14 cellular contexts compared by ENCODE assay signal in the genomic region with DNA sequence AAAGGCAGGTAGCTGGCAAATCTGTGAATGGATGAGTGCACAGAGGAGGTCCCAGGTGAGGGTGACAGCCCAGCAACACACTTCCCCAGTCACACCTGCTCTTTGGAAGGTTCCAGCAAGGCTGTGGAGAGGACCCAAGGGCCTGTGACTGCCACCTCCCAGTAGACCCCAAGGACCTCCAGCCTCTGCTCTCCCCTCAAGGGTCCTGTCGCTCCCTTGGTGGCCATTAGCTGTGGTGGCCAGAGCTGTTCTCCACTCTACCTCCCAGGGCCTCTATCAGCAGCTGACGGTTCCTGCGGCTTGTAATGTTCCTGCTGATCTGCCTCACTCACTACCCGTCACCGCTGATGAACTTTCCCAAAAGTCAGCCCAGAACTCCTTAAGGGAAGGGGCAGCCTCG.
DNase-seq lines count a peak whose midpoint lies in the region; TF ChIP-seq lines count a peak whose summit lies in the region.
"Had no signal": no experiment of that assay in that cellular context is flagged by ENCODE, and none has a peak within 500 bp of the region (broad histone marks: within the 10 kb centered on the region; RNA-seq: fewer than 3 reads in every experiment).

No MANE protein-coding gene starts in this region.

- intact Hi-C loops in CD4-positive, alpha-beta memory T cell (cut with micrococcal nuclease) = no loop called here
- intact Hi-C loops in MCF 10A (cut with micrococcal nuclease) = loop anchor here (10.0 kb wide), 1 partner anchor 448 kb away; no protein-coding TSS in a partner anchor

- no peaks in the 10 kb centered on the region for H3K9me3 Mint-ChIP-seq in CD4-positive, alpha-beta memory T cell
- H3K9me3 Mint-ChIP-seq in IgD-negative memory B cell (no peaks in the 10 kb centered on the region), MCF 10A (ENCODE audit: unreplicated experiment) (no peaks in the 10 kb centered on the region)
- no peaks in the 10 kb centered on the region for H3K9me3 Mint-ChIP-seq in activated naive CD4-positive, alpha-beta T cell treated with anti-CD3 and anti-CD28 coated beads, Interleukin-2, amount 10 ng/mL, durations not matched to agents 7 days and 5 days
- H3K9me3 Mint-ChIP-seq: nephron had no signal

- peaks cover 0 to 5% of the 10 kb centered on the region in 2 donors for H3K36me3 Mint-ChIP-seq in CD4-positive, alpha-beta memory T cell
- H3K36me3 Mint-ChIP-seq in IgD-negative memory B cell (no peaks in the 10 kb centered on the region), MCF 10A (ENCODE audit: insufficient read depth, unreplicated experiment) (peaks cover 5% of the 10 kb centered on the region)
- H3K36me3 Mint-ChIP-seq in activated naive CD4-positive, alpha-beta T cell treated with anti-CD3 and anti-CD28 coated beads, Interleukin-2, amount 10 ng/mL, durations not matched to agents 7 days and 5 days = no peaks in the 10 kb centered on the region

- H3K27ac ChIP-seq in CD4-positive, alpha-beta memory T cell (ENCODE audit: low read depth, low read length) = no peak overlapping the region
- peak overlapping the region in 12 of 21 experiments; percentile 0 to 98 (median 59) for H3K27ac ChIP-seq in skin epidermis
- H3K27ac ChIP-seq: PC-9, WERI-Rb-1 had no signal

- CTCF ChIA-PET in CD4-positive, alpha-beta memory T cell (lab: Charles Lee; ENCODE audit: partially characterized antibody) = no interaction called here
- CTCF ChIA-PET in MCF 10A (lab: Yijun Ruan, JAX) = interaction anchor here (0.6 to 3.8 kb wide), 5 partner anchors 8 to 216 kb away, joined by 3 to 21 read pairs (median 3); a partner anchor contains a TSS
- CTCF ChIA-PET in activated naive CD4-positive, alpha-beta T cell treated with anti-CD3 and anti-CD28 coated beads, Interleukin-2, amount 10 ng/mL, durations not matched to agents 7 days and 5 days (lab: Charles Lee) = interaction anchor here (1.0 kb wide), 2 partner anchors 216 to 551 kb away, joined by 3 read pairs; no protein-coding TSS in a partner anchor

- H3K4me3 ChIP-seq in CD4-positive, alpha-beta memory T cell (ENCODE audit: low read length in 2 of 2) = no peak overlapping the region
- no peak overlapping the region for H3K4me3 ChIP-seq in skin epidermis
- H3K4me3 ChIP-seq: lung, PC-9 had no signal

- H3K27me3 Mint-ChIP-seq in CD4-positive, alpha-beta memory T cell = no peaks in the 10 kb centered on the region
- H3K27me3 Mint-ChIP-seq in IgD-negative memory B cell (peaks cover 3% of the 10 kb centered on the region), MCF 10A (ENCODE audit: insufficient read depth, unreplicated experiment) (no peaks in the 10 kb centered on the region)
- no peaks in the 10 kb centered on the region for H3K27me3 Mint-ChIP-seq in activated naive CD4-positive, alpha-beta T cell treated with anti-CD3 and anti-CD28 coated beads, Interleukin-2, amount 10 ng/mL, durations not matched to agents 7 days and 5 days

- peak overlapping the region in 4 of 7 donors; percentile 7 to 89 (median 69) for H3K27ac Mint-ChIP-seq in CD4-positive, alpha-beta memory T cell
- H3K27ac Mint-ChIP-seq in IgD-negative memory B cell (peak overlapping the region; percentile 96 to 99 (median 97)), MCF 10A (ENCODE audit: low read depth, unreplicated experiment) (peak overlapping the region; percentile 73)
- no peak overlapping the region for H3K27ac Mint-ChIP-seq in activated naive CD4-positive, alpha-beta T cell treated with anti-CD3 and anti-CD28 coated beads, Interleukin-2, amount 10 ng/mL, durations not matched to agents 7 days and 5 days

- POLR2A ChIA-PET in CD4-positive, alpha-beta memory T cell (lab: Charles Lee; ENCODE audit: partially characterized antibody) = no interaction called here
- POLR2A ChIA-PET in MCF 10A (lab: Yijun Ruan, JAX) = interaction anchor here (0.5 to 5.0 kb wide), 10 partner anchors 46 to 631 kb away, joined by 3 to 46 read pairs (median 4); a partner anchor contains a TSS

- no peaks in the 10 kb centered on the region for H3K9me3 ChIP-seq in CD4-positive, alpha-beta memory T cell (ENCODE audit: control insufficient read depth in 1 of 2, low read length in 2 of 2)

- no peak for TF ChIP-seq CTCF in MCF 10A (IDR thresholded peaks at IDR 0.05; ENCODE audit: unreplicated experiment)

- H3K4me1 ChIP-seq in CD4-positive, alpha-beta memory T cell (ENCODE audit: insufficient read depth, low read length) = peaks cover 16% of the 10 kb centered on the region

- BruUV-seq in MCF 10A (replicated peaks; lab: Mats Ljungman, UMichigan) = no TSS peak

- H3K4me1 Mint-ChIP-seq in CD4-positive, alpha-beta memory T cell = peaks cover 10 to 25% (median 17%) of the 10 kb centered on the region in 4 donors
- H3K4me1 Mint-ChIP-seq in IgD-negative memory B cell = peaks cover 53 to 66% (median 56%) of the 10 kb centered on the region in 3 donors
- H3K4me1 Mint-ChIP-seq in MCF 10A (ENCODE audit: insufficient read depth, unreplicated experiment) = peaks cover 65% of the 10 kb centered on the region
- H3K4me1 Mint-ChIP-seq in activated naive CD4-positive, alpha-beta T cell treated with anti-CD3 and anti-CD28 coated beads, Interleukin-2, amount 10 ng/mL, durations not matched to agents 7 days and 5 days = peaks cover 40% of the 10 kb centered on the region

- H3K36me3 ChIP-seq in CD4-positive, alpha-beta memory T cell (ENCODE audit: insufficient read depth, low read length) = no peaks in the 10 kb centered on the region
- H3K36me3 ChIP-seq: WERI-Rb-1 had no signal

- H3K27me3 ChIP-seq in CD4-positive, alpha-beta memory T cell (ENCODE audit: insufficient read depth, low read length) = no peaks in the 10 kb centered on the region

- H3K4me3 Mint-ChIP-seq in CD4-positive, alpha-beta memory T cell = peak overlapping the region in 1 of 8 donors; percentile 89
- H3K4me3 Mint-ChIP-seq in IgD-negative memory B cell (peak overlapping the region; percentile 78 to 94 (median 81)), MCF 10A (ENCODE audit: unreplicated experiment) (no peak overlapping the region)
- no peak overlapping the region for H3K4me3 Mint-ChIP-seq in activated naive CD4-positive, alpha-beta T cell treated with anti-CD3 and anti-CD28 coated beads, Interleukin-2, amount 10 ng/mL, durations not matched to agents 7 days and 5 days

- no peak for DNase-seq in CD4-positive, alpha-beta memory T cell
- DNase-seq in MCF 10A (ENCODE audit: unreplicated experiment) (no peak), SHP77 (lab: John Stamatoyannopoulos, UW) (no peak), NCI-H526 (lab: John Stamatoyannopoulos, UW) (no peak)
- no peak for DNase-seq in activated naive CD4-positive, alpha-beta T cell treated with anti-CD3 and anti-CD28 coated beads, Interleukin-2, amount 10 ng/mL, durations not matched to agents 7 days and 5 days
- DNase-seq: activated effector memory CD4-positive, alpha-beta T cell treated with Interleukin-2 at 50 U/mL for 16 hours; NCI-H2029; NCI-H524; PC-9; WERI-Rb-1 had no signal

Comparison
In these comparisons a context has a peak if more than half of its experiments do, and no peak if none do; other contexts are left out.
1. H3K4me3 Mint-ChIP-seq: peak in IgD-negative memory B cell (4 of 4); none in MCF 10A (single experiment) and activated naive CD4-positive, alpha-beta T cell treated with anti-CD3 and anti-CD28 coated beads, Interleukin-2, amount 10 ng/mL, durations not matched to agents 7 days and 5 days (single experiment).